8 cellular contexts compared by ENCODE assay signal in the genomic region with DNA sequence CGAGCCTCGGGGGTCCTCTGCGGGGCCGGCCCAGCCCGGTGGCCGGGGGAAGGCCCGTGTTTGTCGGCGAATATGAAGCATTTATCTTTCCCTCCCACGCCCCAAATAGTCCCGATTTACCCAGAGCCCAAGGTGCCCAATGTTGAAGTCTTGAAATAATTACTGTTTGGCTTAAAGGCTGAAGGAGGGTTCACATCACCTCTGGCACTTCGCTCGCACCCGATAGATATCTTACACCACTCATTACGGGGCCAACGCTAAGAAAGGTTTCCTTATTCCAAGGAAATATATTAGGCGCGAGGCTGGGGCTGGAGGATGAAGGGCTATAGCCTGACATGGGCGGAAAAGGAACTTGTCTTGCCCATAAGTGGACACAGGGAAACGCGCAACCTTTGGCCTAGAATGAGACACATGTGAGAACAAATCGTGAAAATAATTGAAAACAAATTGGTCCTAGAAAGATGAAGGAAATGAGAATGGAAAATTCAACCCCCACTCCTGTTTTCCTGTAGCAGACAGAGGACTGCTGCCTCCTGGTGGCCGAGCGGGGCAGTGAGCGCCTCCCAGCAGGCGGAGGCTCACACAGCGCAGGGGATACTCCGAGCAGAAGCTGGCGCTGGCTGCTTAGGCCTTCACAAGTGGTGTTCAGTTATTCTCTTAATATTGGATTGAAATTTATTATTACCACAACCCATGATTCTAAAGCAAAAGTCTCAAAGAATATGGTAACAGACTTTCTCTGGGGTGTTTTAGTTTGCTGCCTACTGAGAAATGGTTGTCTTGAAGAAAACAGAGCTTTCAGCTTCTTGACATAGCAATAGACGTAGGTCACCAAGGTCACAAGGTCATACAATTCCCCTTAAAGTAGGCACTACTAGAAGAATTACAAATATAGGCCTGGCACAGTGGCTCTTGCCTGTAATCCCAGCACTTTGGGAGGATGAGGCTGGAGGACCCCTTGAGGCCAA. TPM values are rescaled to one million over a fixed set of nuclear protein-coding genes. Genes with fewer than 3 reads are reported as not detected.
DNase-seq lines count a peak whose midpoint lies in the region; ATAC-seq and TF ChIP-seq lines count a peak whose summit lies in the region.

No MANE protein-coding gene starts in this region.

- H3K36me3 ChIP-seq in esophagus muscularis mucosa (no peaks in the 10 kb centered on the region), muscle layer of colon (ENCODE audit: insufficient read depth, low read length) (no peaks in the 10 kb centered on the region)

- no peaks in the 10 kb centered on the region for H3K9me3 ChIP-seq in esophagus muscularis mucosa
- no peaks in the 10 kb centered on the region for H3K9me3 ChIP-seq in muscle layer of colon (ENCODE audit: low read length)

- no peaks in the 10 kb centered on the region for H3K36me3 Mint-ChIP-seq in activated T-cell treated with anti-CD3 and anti-CD28 coated beads, Interleukin-2, amount 50 U/mL, for 72 hours (ENCODE audit: insufficient read depth in 2 of 2)

- peak overlapping the region; percentile 61 for H3K27ac ChIP-seq in 22Rv1
- H3K27ac ChIP-seq in esophagus muscularis mucosa (replicated peaks in 1 of 4), result peak overlapping the region; percentile 80 to 90 (median 86)
- H3K27ac ChIP-seq in muscle layer of colon (ENCODE audit: low read depth, low read length), result peak overlapping the region; percentile 79

- H3K4me3 Mint-ChIP-seq in activated T-cell treated with anti-CD3 and anti-CD28 coated beads, Interleukin-2, amount 50 U/mL, for 72 hours, result peak overlapping the region; percentile 76 to 77

- H3K27me3 ChIP-seq in esophagus muscularis mucosa (no peaks in the 10 kb centered on the region), muscle layer of colon (ENCODE audit: control insufficient read depth in 1 of 2, insufficient read depth in 2 of 2, low read length in 2 of 2) (no peaks in the 10 kb centered on the region)

- peak; percentile 71 for DNase-seq in HT1080 (ENCODE audit: low read depth)
- peak; percentile 81 for DNase-seq in OCI-M1 (lab: John Stamatoyannopoulos, UW)
- DNase-seq in activated T-cell treated with anti-CD3 and anti-CD28 coated beads, Interleukin-2, amount 50 U/mL, for 72 hours, result peak; percentile 84 to 85
- DNase-seq in esophagus muscularis mucosa (ENCODE audit: extremely low spot score), result peak; percentile 93
- DNase-seq in stimulated activated CD8-positive, alpha-beta memory T cell treated with anti-CD3 and anti-CD28 coated beads, Interleukin-4, amount 100 ng/mL, for 4 hours (ENCODE audit: low read depth in 2 of 2, low spot score in 1 of 2), result peak; percentile 55 to 66

- peaks cover 6% of the 10 kb centered on the region for H3K4me1 Mint-ChIP-seq in activated T-cell treated with anti-CD3 and anti-CD28 coated beads, Interleukin-2, amount 50 U/mL, for 72 hours (ENCODE audit: low read depth)

- H3K27ac Mint-ChIP-seq in activated T-cell treated with anti-CD3 and anti-CD28 coated beads, Interleukin-2, amount 50 U/mL, for 72 hours, result no peak overlapping the region

- intact Hi-C loops in esophagus muscularis mucosa (cut with DNase I), result loop anchor here (2.0 to 10.0 kb wide), 4 partner anchors 35 to 283 kb away; a partner anchor contains a TSS

- H3K27me3 Mint-ChIP-seq in activated T-cell treated with anti-CD3 and anti-CD28 coated beads, Interleukin-2, amount 50 U/mL, for 72 hours (ENCODE audit: low read depth), result peaks cover 14% of the 10 kb centered on the region

- H3K9ac ChIP-seq in muscle layer of colon (ENCODE audit: low read length), result peak overlapping the region; percentile 54

- TF ChIP-seq CTCF in 22Rv1 (IDR thresholded peaks at IDR 0.05) (peak; percentile 100), esophagus muscularis mucosa (IDR thresholded peaks at IDR 0.05) (peak; percentile 97 to 99 (median 98))

- peak overlapping the region; percentile 72 to 92 (median 76) for H3K4me3 ChIP-seq in esophagus muscularis mucosa
- H3K4me3 ChIP-seq in muscle layer of colon (ENCODE audit: low read depth in 1 of 2, low read length in 2 of 2), result peak overlapping the region; percentile 66 to 73

- H3K4me1 ChIP-seq in esophagus muscularis mucosa (peaks cover 4 to 20% (median 11%) of the 10 kb centered on the region in 4 donors), muscle layer of colon (ENCODE audit: insufficient read depth, low read length) (peaks cover 4% of the 10 kb centered on the region)

- 3% methylated on average over 30 of the region's 30 CpGs for WGBS in esophagus muscularis mucosa

- TF ChIP-seq POLR2A in esophagus muscularis mucosa (IDR thresholded peaks at IDR 0.05; ENCODE audit: low read depth), result no peak

- peak; percentile 72 for ATAC-seq in GM18498 (IDR thresholded peaks at IDR 0.05; ENCODE audit: unreplicated experiment)
- peak; percentile 74 to 80 for ATAC-seq in activated T-cell treated with anti-CD3 and anti-CD28 coated beads, Interleukin-2, amount 50 U/mL, for 72 hours (replicated peaks in 1 of 2)

- no peak for TF ChIP-seq EP300 in esophagus muscularis mucosa (IDR thresholded peaks at IDR 0.05)

- H3K9me3 Mint-ChIP-seq in activated T-cell treated with anti-CD3 and anti-CD28 coated beads, Interleukin-2, amount 50 U/mL, for 72 hours, result no peaks in the 10 kb centered on the region

RNA-seq across cellular contexts. Expression of a gene that starts 7.9 kb away (rescaled TPM):
- total RNA-seq in HT1080 (2014; rRNA removed; shearing (Covaris generic)), result not detected in 2 replicates
- polyA plus RNA-seq in HT1080 (2015; cell fraction: cytosol; rRNA removed), result not detected in 2 replicates
- polyA plus RNA-seq in HT1080 (2015; cell fraction: nucleus; rRNA removed), result not detected in 2 replicates
- total RNA-seq in activated T-cell treated with anti-CD3 and anti-CD28 coated beads, Interleukin-2, amount 50 U/mL, for 72 hours, result not detected
- total RNA-seq in esophagus muscularis mucosa, result 100 to 1,000 TPM in 2 of 4 donors, 10 to 100 TPM in 2; 53.6 to 271 (median 119) TPM

RNA-seq across cellular contexts. Expression of a gene that starts 11.0 kb away (rescaled TPM):
- not detected in 2 replicates for total RNA-seq in HT1080 (2014; rRNA removed; shearing (Covaris generic))
- polyA plus RNA-seq in HT1080 (2015; cell fraction: cytosol; rRNA removed), result not detected in 2 replicates
- not detected in 2 replicates for polyA plus RNA-seq in HT1080 (2015; cell fraction: nucleus; rRNA removed)
- total RNA-seq in activated T-cell treated with anti-CD3 and anti-CD28 coated beads, Interleukin-2, amount 50 U/mL, for 72 hours, result not detected
- under 1 TPM in 2 of 4 donors, not detected in 2; 0.57 to 0.71 TPM for total RNA-seq in esophagus muscularis mucosa

RNA-seq across cellular contexts. Expression of a gene that starts 39.6 kb away (rescaled TPM):
- 0.26 TPM in 1 of 2 replicates, not detected in the other for total RNA-seq in HT1080 (2014; rRNA removed; shearing (Covaris generic))
- polyA plus RNA-seq in HT1080 (2015; cell fraction: cytosol; rRNA removed), result 0.12 TPM in 1 of 2 replicates, not detected in the other
- not detected in 2 replicates for polyA plus RNA-seq in HT1080 (2015; cell fraction: nucleus; rRNA removed)
- total RNA-seq in activated T-cell treated with anti-CD3 and anti-CD28 coated beads, Interleukin-2, amount 50 U/mL, for 72 hours, result 1 to 10 TPM; 1.4 to 3.7 TPM
- total RNA-seq in esophagus muscularis mucosa, result not detected

RNA-seq across cellular contexts. Expression of a gene that starts 50.1 kb away (rescaled TPM):
- 4.8 and 6.2 TPM in 2 replicates for total RNA-seq in HT1080 (2014; rRNA removed; shearing (Covaris generic))
- polyA plus RNA-seq in HT1080 (2015; cell fraction: cytosol; rRNA removed), result 4.5 TPM in 2 replicates
- 12.8 and 15.5 TPM in 2 replicates for polyA plus RNA-seq in HT1080 (2015; cell fraction: nucleus; rRNA removed)
- 10 to 100 TPM; 55.2 to 55.8 TPM for total RNA-seq in activated T-cell treated with anti-CD3 and anti-CD28 coated beads, Interleukin-2, amount 50 U/mL, for 72 hours
- total RNA-seq in esophagus muscularis mucosa, result 10 to 100 TPM; 33.0 to 40.2 (median 33.9) TPM

RNA-seq across cellular contexts. Expression of a gene that starts 55.6 kb away (rescaled TPM):
- 11.2 and 15.0 TPM in 2 replicates for total RNA-seq in HT1080 (2014; rRNA removed; shearing (Covaris generic))
- 8.5 and 10.6 TPM in 2 replicates for polyA plus RNA-seq in HT1080 (2015; cell fraction: cytosol; rRNA removed)
- polyA plus RNA-seq in HT1080 (2015; cell fraction: nucleus; rRNA removed), result 67.3 and 83.4 TPM in 2 replicates
- total RNA-seq in activated T-cell treated with anti-CD3 and anti-CD28 coated beads, Interleukin-2, amount 50 U/mL, for 72 hours, result 10 to 100 TPM; 61.6 to 67.2 TPM
- 10 to 100 TPM; 15.9 to 34.7 (median 22.9) TPM for total RNA-seq in esophagus muscularis mucosa

Comparison
In these comparisons a context has a peak if more than half of its experiments do, and no peak if none do; other contexts are left out.
1. Peak in every context shown above with its lines: DNase-seq, ATAC-seq, H3K4me3 ChIP-seq and H3K27ac ChIP-seq.
2. RNA of a gene that starts 7.9 kb away (total RNA-seq): 53.6 to 271 TPM in esophagus muscularis mucosa; not detected in HT1080 and not detected in activated T-cell treated with anti-CD3 and anti-CD28 coated beads, Interleukin-2, amount 50 U/mL, for 72 hours; every median in the first group is over 10 times any median in the second.